Comparison of ENCODE assay signal across 11 cellular contexts in genomic region chr3:30612422-30613134, GRCh38. TPM values are rescaled to one million over a fixed set of nuclear protein-coding genes. Genes with fewer than 3 reads are reported as not detected.
DNase-seq lines count a peak whose midpoint lies in the region; ATAC-seq and TF ChIP-seq lines count a peak whose summit lies in the region.
"Had no signal": no experiment of that assay in that cellular context is flagged by ENCODE, and none has a peak within 500 bp of the region (broad histone marks: within the 10 kb centered on the region; RNA-seq: fewer than 3 reads in every experiment).

No MANE protein-coding gene starts in this region.

- H3K27ac ChIP-seq in upper lobe of right lung = peak overlapping the region; percentile 24

- H3K36me3 ChIP-seq in mucosa of descending colon (ENCODE audit: low read depth) (no peaks in the 10 kb centered on the region), upper lobe of right lung (no peaks in the 10 kb centered on the region)

- no peak for DNase-seq in activated T-cell treated with anti-CD3 and anti-CD28 coated beads, Interleukin-2, amount 50 U/mL, for 72 hours
- DNase-seq in activated T-cell treated with anti-CD3 and anti-CD28 coated beads, Interleukin-2, amount 50 U/mL, for 1 hour = no peak
- DNase-seq in activated T-helper 2 cell treated with anti-CD3 and anti-CD28 coated beads, Interferon-gamma antibody, Interleukin-2, Interleukin-4, amounts not matched to agents 10 μg/mL and 5 μg/mL and 100 μg/mL, durations not matched to agents 14 hours and 24 hours and 36 hours (ENCODE audit: low spot score) = no peak
- no peak for DNase-seq in mucosa of descending colon
- no peak for DNase-seq in upper lobe of right lung
- DNase-seq in NCI-H1694 treated with DMSO at 0.1 percent for 48 hours (lab: John Stamatoyannopoulos, UW) = no peak
- no peak for DNase-seq in cerebellum (ENCODE audit: low spot score)
- DNase-seq in NCI-H748 treated with DMSO at 0.1 percent for 48 hours (lab: John Stamatoyannopoulos, UW) = no peak
- DNase-seq: activated effector memory CD4-positive, alpha-beta T cell treated with Interleukin-2 at 50 U/mL for 16 hours; left colon; NCI-H2029 had no signal

- ATAC-seq in activated T-cell treated with anti-CD3 and anti-CD28 coated beads, Interleukin-2, amount 50 U/mL, for 72 hours (replicated peaks in 1 of 2) = peak; percentile 21 to 26
- ATAC-seq in mucosa of descending colon (peak; percentile 22), upper lobe of right lung (peak; percentile 46)
- ATAC-seq: left colon had no signal

- H3K27me3 ChIP-seq in upper lobe of right lung = no peaks in the 10 kb centered on the region

- H3K4me1 ChIP-seq in mucosa of descending colon (ENCODE audit: low read depth) = peaks cover 8% of the 10 kb centered on the region
- H3K4me1 ChIP-seq in upper lobe of right lung = peaks cover 61% of the 10 kb centered on the region

- no peaks in the 10 kb centered on the region for H3K9me3 Mint-ChIP-seq in activated T-cell treated with anti-CD3 and anti-CD28 coated beads, Interleukin-2, amount 50 U/mL, for 72 hours
- no peaks in the 10 kb centered on the region for H3K9me3 Mint-ChIP-seq in activated T-helper 2 cell treated with anti-CD3 and anti-CD28 coated beads, Interferon-gamma antibody, Interleukin-2, Interleukin-4, amounts not matched to agents 10 μg/mL and 5 μg/mL and 100 μg/mL, durations not matched to agents 14 hours and 24 hours and 36 hours

- peaks cover 9 to 24% of the 10 kb centered on the region in 2 donors for H3K36me3 Mint-ChIP-seq in activated T-cell treated with anti-CD3 and anti-CD28 coated beads, Interleukin-2, amount 50 U/mL, for 72 hours (ENCODE audit: insufficient read depth in 2 of 2)
- peaks cover 41% of the 10 kb centered on the region for H3K36me3 Mint-ChIP-seq in activated T-helper 2 cell treated with anti-CD3 and anti-CD28 coated beads, Interferon-gamma antibody, Interleukin-2, Interleukin-4, amounts not matched to agents 10 μg/mL and 5 μg/mL and 100 μg/mL, durations not matched to agents 14 hours and 24 hours and 36 hours (ENCODE audit: low read depth)

- no peaks in the 10 kb centered on the region for H3K9me3 ChIP-seq in mucosa of descending colon
- no peaks in the 10 kb centered on the region for H3K9me3 ChIP-seq in upper lobe of right lung

- peak overlapping the region; percentile 80 to 97 for H3K4me3 Mint-ChIP-seq in activated T-cell treated with anti-CD3 and anti-CD28 coated beads, Interleukin-2, amount 50 U/mL, for 72 hours
- peak overlapping the region; percentile 68 for H3K4me3 Mint-ChIP-seq in activated T-helper 2 cell treated with anti-CD3 and anti-CD28 coated beads, Interferon-gamma antibody, Interleukin-2, Interleukin-4, amounts not matched to agents 10 μg/mL and 5 μg/mL and 100 μg/mL, durations not matched to agents 14 hours and 24 hours and 36 hours (ENCODE audit: low read depth)

- no peaks in the 10 kb centered on the region for H3K27me3 Mint-ChIP-seq in activated T-cell treated with anti-CD3 and anti-CD28 coated beads, Interleukin-2, amount 50 U/mL, for 72 hours (ENCODE audit: low read depth)
- H3K27me3 Mint-ChIP-seq in activated T-helper 2 cell treated with anti-CD3 and anti-CD28 coated beads, Interferon-gamma antibody, Interleukin-2, Interleukin-4, amounts not matched to agents 10 μg/mL and 5 μg/mL and 100 μg/mL, durations not matched to agents 14 hours and 24 hours and 36 hours (ENCODE audit: low read depth) = no peaks in the 10 kb centered on the region

- no peak overlapping the region for H3K4me3 ChIP-seq in mucosa of descending colon
- peak overlapping the region; percentile 84 for H3K4me3 ChIP-seq in upper lobe of right lung

- peaks cover 91% of the 10 kb centered on the region for H3K4me1 Mint-ChIP-seq in activated T-cell treated with anti-CD3 and anti-CD28 coated beads, Interleukin-2, amount 50 U/mL, for 72 hours (ENCODE audit: low read depth)
- peaks cover 81% of the 10 kb centered on the region for H3K4me1 Mint-ChIP-seq in activated T-helper 2 cell treated with anti-CD3 and anti-CD28 coated beads, Interferon-gamma antibody, Interleukin-2, Interleukin-4, amounts not matched to agents 10 μg/mL and 5 μg/mL and 100 μg/mL, durations not matched to agents 14 hours and 24 hours and 36 hours (ENCODE audit: low read depth)

- intact Hi-C loops in activated T-helper 2 cell treated with anti-CD3 and anti-CD28 coated beads, Interferon-gamma antibody, Interleukin-2, Interleukin-4, amounts not matched to agents 10 μg/mL and 5 μg/mL and 100 μg/mL, durations not matched to agents 14 hours and 24 hours and 36 hours (cut with micrococcal nuclease) = loop anchor here (1.0 to 5.0 kb wide), 4 partner anchors 8 to 920 kb away; partner anchors contain the start of gene STT3B
- intact Hi-C loops in mucosa of descending colon (cut with DNase I, micrococcal nuclease) = no loop called here
- intact Hi-C loops in upper lobe of right lung (cut with DNase I) = no loop called here

- no peak for TF ChIP-seq CTCF in mucosa of descending colon (IDR thresholded peaks at IDR 0.05)
- TF ChIP-seq CTCF in upper lobe of right lung (IDR thresholded peaks at IDR 0.05) = no peak

- H3K27ac Mint-ChIP-seq in activated T-cell treated with anti-CD3 and anti-CD28 coated beads, Interleukin-2, amount 50 U/mL, for 72 hours = peak overlapping the region; percentile 74
- peak overlapping the region; percentile 77 for H3K27ac Mint-ChIP-seq in activated T-helper 2 cell treated with anti-CD3 and anti-CD28 coated beads, Interferon-gamma antibody, Interleukin-2, Interleukin-4, amounts not matched to agents 10 μg/mL and 5 μg/mL and 100 μg/mL, durations not matched to agents 14 hours and 24 hours and 36 hours

RNA-seq across cellular contexts. Expression of gene TGFBR2, which starts 6.2 kb away (rescaled TPM):
- 10 to 100 TPM; 37.7 to 45.9 TPM for total RNA-seq in activated T-cell treated with anti-CD3 and anti-CD28 coated beads, Interleukin-2, amount 50 U/mL, for 72 hours
- 19.5 and 19.8 TPM in 2 replicates for total RNA-seq in activated T-helper 2 cell treated with anti-CD3 and anti-CD28 coated beads, Interferon-gamma antibody, Interleukin-2, Interleukin-4, amounts not matched to agents 10 μg/mL and 5 μg/mL and 100 μg/mL, durations not matched to agents 14 hours and 24 hours and 36 hours
- 100 to 1,000 TPM in 1 of 3 donors, 10 to 100 TPM in 2; 39.0 to 134 (median 71.4) TPM for total RNA-seq in mucosa of descending colon
- 329 TPM for total RNA-seq in upper lobe of right lung
- total RNA-seq in cerebellum = 12.1 TPM
